ENCODE assay signal across 21 cellular contexts in genomic region chr6:154226461-154226860, GRCh38.
A peak's percentile ranks its signal among the peaks of the same experiment; 100 is the strongest.
DNase-seq lines count a peak whose midpoint lies in the region; ATAC-seq and TF ChIP-seq lines count a peak whose summit lies in the region.
"Had no signal": no experiment of that assay in that cellular context is flagged by ENCODE, and none has a peak within 500 bp of the region (broad histone marks: within the 10 kb centered on the region; RNA-seq: fewer than 3 reads in every experiment).

No MANE protein-coding gene starts in this region.

- no peak for DNase-seq in activated naive CD4-positive, alpha-beta T cell treated with anti-CD3 and anti-CD28 coated beads for 36 hours
- DNase-seq in activated naive CD4-positive, alpha-beta T cell treated with anti-CD3 and anti-CD28 coated beads, Interleukin-2, amount 50 U/mL, for 72 hours (ENCODE audit: low spot score in 2 of 2), result no peak
- no peak for DNase-seq in CD8-positive, alpha-beta T cell
- no peak for DNase-seq in activated naive CD8-positive, alpha-beta T cell treated with anti-CD3 and anti-CD28 coated beads for 36 hours
- no peak for DNase-seq in naive thymus-derived CD8-positive, alpha-beta T cell
- DNase-seq in DMS 273 treated with DMSO at 0.1 percent for 48 hours (lab: John Stamatoyannopoulos, UW), result no peak
- DNase-seq in NCI-H526 (lab: John Stamatoyannopoulos, UW), result no peak
- DNase-seq in iPS-NIHi11 (ENCODE audit: low spot score), result no peak
- DNase-seq: C1 segment of cervical spinal cord, Caco-2, DMS153, GDM1, GM23248, HCEC 1CT, MM.1S, NCI-H1092, NCI-H1436 treated with DMSO at 0.1 percent for 48 hours, NCI-H2029, NCI-H345, NCI-H524 treated with DMSO at 0.1 percent for 48 hours had no signal

- CTCF ChIA-PET in activated naive CD4-positive, alpha-beta T cell treated with anti-CD3 and anti-CD28 coated beads for 36 hours (lab: Charles Lee), result interaction anchor here (0.6 to 1.5 kb wide), 2 partner anchors 25 to 50 kb away, joined by 3 to 4 read pairs; no protein-coding TSS in a partner anchor
- CTCF ChIA-PET in CD8-positive, alpha-beta T cell (lab: Charles Lee), result interaction anchor here (1.4 to 1.9 kb wide), 2 partner anchors 51 to 72 kb away, joined by 4 to 5 read pairs; no protein-coding TSS in a partner anchor

- no peak for ATAC-seq in activated naive CD4-positive, alpha-beta T cell treated with anti-CD3 and anti-CD28 coated beads, Interleukin-2, amount 50 U/mL, for 72 hours
- no peak for ATAC-seq in CD8-positive, alpha-beta T cell
- ATAC-seq in naive thymus-derived CD8-positive, alpha-beta T cell, result no peak

- H3K4me3 ChIP-seq in CD8-positive, alpha-beta T cell (ENCODE audit: low read depth, low read length), result no peak overlapping the region
- H3K4me3 ChIP-seq: GM23248, SJSA1 had no signal

- H3K4me1 ChIP-seq in CD8-positive, alpha-beta T cell (ENCODE audit: insufficient read depth, low read length), result peaks cover 56% of the 10 kb centered on the region
- H3K4me1 ChIP-seq: Caco-2, SJSA1 had no signal

- H3K36me3 ChIP-seq in CD8-positive, alpha-beta T cell (ENCODE audit: insufficient read depth, low read length), result peaks cover 12% of the 10 kb centered on the region
- H3K36me3 ChIP-seq: SJSA1 had no signal

- POLR2A ChIA-PET in CD8-positive, alpha-beta T cell (lab: Charles Lee), result no interaction called here
- POLR2A ChIA-PET in naive thymus-derived CD8-positive, alpha-beta T cell (lab: Charles Lee), result no interaction called here

- TF ChIP-seq CTCF in CD8-positive, alpha-beta T cell (IDR thresholded peaks at IDR 0.05), result no peak

- peaks cover 15% of the 10 kb centered on the region for H3K36me3 Mint-ChIP-seq in activated naive CD4-positive, alpha-beta T cell treated with anti-CD3 and anti-CD28 coated beads for 36 hours (ENCODE audit: low read depth)
- peaks cover 8 to 12% of the 10 kb centered on the region in 2 donors for H3K36me3 Mint-ChIP-seq in activated naive CD4-positive, alpha-beta T cell treated with anti-CD3 and anti-CD28 coated beads, Interleukin-2, amount 50 U/mL, for 72 hours
- peaks cover 60% of the 10 kb centered on the region for H3K36me3 Mint-ChIP-seq in CD8-positive, alpha-beta T cell
- H3K36me3 Mint-ChIP-seq in activated naive CD8-positive, alpha-beta T cell treated with anti-CD3 and anti-CD28 coated beads for 36 hours, result peaks cover 43% of the 10 kb centered on the region
- peaks cover 5 to 57% (median 15%) of the 10 kb centered on the region in 3 donors for H3K36me3 Mint-ChIP-seq in naive thymus-derived CD8-positive, alpha-beta T cell

- H3K27me3 ChIP-seq in CD8-positive, alpha-beta T cell (ENCODE audit: insufficient read depth, low read length), result no peaks in the 10 kb centered on the region
- H3K27me3 ChIP-seq: SJSA1 had no signal

- no peak overlapping the region for H3K27ac ChIP-seq in CD8-positive, alpha-beta T cell (ENCODE audit: low read depth, low read length)
- H3K27ac ChIP-seq: GM23248, SJSA1 had no signal

- no peaks in the 10 kb centered on the region for H3K27me3 Mint-ChIP-seq in activated naive CD4-positive, alpha-beta T cell treated with anti-CD3 and anti-CD28 coated beads for 36 hours (ENCODE audit: low read depth)
- no peaks in the 10 kb centered on the region for H3K27me3 Mint-ChIP-seq in CD8-positive, alpha-beta T cell (ENCODE audit: low read depth)
- no peaks in the 10 kb centered on the region for H3K27me3 Mint-ChIP-seq in activated naive CD8-positive, alpha-beta T cell treated with anti-CD3 and anti-CD28 coated beads for 36 hours
- no peaks in the 10 kb centered on the region for H3K27me3 Mint-ChIP-seq in naive thymus-derived CD8-positive, alpha-beta T cell

- peaks cover 81% of the 10 kb centered on the region for H3K4me1 Mint-ChIP-seq in activated naive CD4-positive, alpha-beta T cell treated with anti-CD3 and anti-CD28 coated beads for 36 hours (ENCODE audit: low read depth)
- H3K4me1 Mint-ChIP-seq in CD8-positive, alpha-beta T cell (ENCODE audit: low read depth), result peaks cover 83% of the 10 kb centered on the region
- H3K4me1 Mint-ChIP-seq in activated naive CD8-positive, alpha-beta T cell treated with anti-CD3 and anti-CD28 coated beads for 36 hours, result peaks cover 58% of the 10 kb centered on the region
- peaks cover 43 to 85% (median 82%) of the 10 kb centered on the region in 4 donors for H3K4me1 Mint-ChIP-seq in naive thymus-derived CD8-positive, alpha-beta T cell

- no peak overlapping the region for H3K4me3 Mint-ChIP-seq in activated naive CD4-positive, alpha-beta T cell treated with anti-CD3 and anti-CD28 coated beads for 36 hours
- no peak overlapping the region for H3K4me3 Mint-ChIP-seq in CD8-positive, alpha-beta T cell
- H3K4me3 Mint-ChIP-seq in activated naive CD8-positive, alpha-beta T cell treated with anti-CD3 and anti-CD28 coated beads for 36 hours, result no peak overlapping the region
- peak overlapping the region in 5 of 10 donors; percentile 1 to 28 (median 16) for H3K4me3 Mint-ChIP-seq in naive thymus-derived CD8-positive, alpha-beta T cell

- peak overlapping the region; percentile 6 for H3K27ac Mint-ChIP-seq in activated naive CD4-positive, alpha-beta T cell treated with anti-CD3 and anti-CD28 coated beads for 36 hours
- peak overlapping the region in 1 of 2 donors; percentile 35 for H3K27ac Mint-ChIP-seq in activated naive CD4-positive, alpha-beta T cell treated with anti-CD3 and anti-CD28 coated beads, Interleukin-2, amount 50 U/mL, for 72 hours
- peak overlapping the region; percentile 77 for H3K27ac Mint-ChIP-seq in CD8-positive, alpha-beta T cell
- H3K27ac Mint-ChIP-seq in activated naive CD8-positive, alpha-beta T cell treated with anti-CD3 and anti-CD28 coated beads for 36 hours, result peak overlapping the region; percentile 18
- peak overlapping the region; percentile 5 to 77 (median 51) for H3K27ac Mint-ChIP-seq in naive thymus-derived CD8-positive, alpha-beta T cell

- no peaks in the 10 kb centered on the region for H3K9me3 Mint-ChIP-seq in activated naive CD4-positive, alpha-beta T cell treated with anti-CD3 and anti-CD28 coated beads for 36 hours
- H3K9me3 Mint-ChIP-seq in activated naive CD4-positive, alpha-beta T cell treated with anti-CD3 and anti-CD28 coated beads, Interleukin-2, amount 50 U/mL, for 72 hours, result peaks cover 0 to 6% of the 10 kb centered on the region in 2 donors
- H3K9me3 Mint-ChIP-seq in CD8-positive, alpha-beta T cell, result no peaks in the 10 kb centered on the region
- peaks cover 4% of the 10 kb centered on the region for H3K9me3 Mint-ChIP-seq in activated naive CD8-positive, alpha-beta T cell treated with anti-CD3 and anti-CD28 coated beads for 36 hours
- H3K9me3 Mint-ChIP-seq in naive thymus-derived CD8-positive, alpha-beta T cell, result no peaks in the 10 kb centered on the region

- H3K9me3 ChIP-seq in CD8-positive, alpha-beta T cell (ENCODE audit: low read length), result no peaks in the 10 kb centered on the region
- H3K9me3 ChIP-seq: Caco-2, SJSA1 had no signal

- intact Hi-C loops in activated naive CD4-positive, alpha-beta T cell treated with anti-CD3 and anti-CD28 coated beads for 36 hours (cut with micrococcal nuclease), result no loop called here
- intact Hi-C loops in CD8-positive, alpha-beta T cell (cut with DNase I, micrococcal nuclease), result no loop called here
